10 cellular contexts compared by ENCODE assay signal in the genomic region with DNA sequence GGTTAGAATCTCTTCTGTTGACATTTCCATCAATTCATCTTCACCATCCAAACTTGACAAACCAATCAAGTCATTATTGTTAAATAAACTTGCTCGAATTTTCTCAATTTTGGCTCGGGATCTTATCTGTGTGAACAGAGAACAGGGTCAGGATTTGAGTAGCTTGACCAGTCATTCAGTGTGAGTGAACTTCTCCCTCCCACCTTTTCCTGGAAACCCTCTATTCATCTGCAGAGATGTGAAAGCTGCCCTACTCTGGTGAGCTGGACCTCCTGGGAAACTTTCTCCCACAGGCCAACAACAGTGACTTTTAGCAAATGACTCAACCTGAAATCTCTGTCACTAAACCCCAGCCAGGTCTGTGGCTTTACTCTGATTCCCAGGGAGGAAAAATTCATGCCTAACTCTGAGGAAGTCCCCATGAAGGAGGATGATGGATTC. TPM values are rescaled to one million over a fixed set of nuclear protein-coding genes. Genes with fewer than 3 reads are reported as not detected.
DNase-seq lines count a peak whose midpoint lies in the region; ATAC-seq and TF ChIP-seq lines count a peak whose summit lies in the region.
"Had no signal": no experiment of that assay in that cellular context is flagged by ENCODE, and none has a peak within 500 bp of the region (broad histone marks: within the 10 kb centered on the region; RNA-seq: fewer than 3 reads in every experiment).

No MANE protein-coding gene starts in this region.

- peak; percentile 35 to 41 for ATAC-seq in activated CD4-positive, CD25-positive, alpha-beta regulatory T cell treated with anti-CD3 and anti-CD28 coated beads, Interleukin-2, amount 50 U/mL, for 24 hours
- no peak for ATAC-seq in GM18505 (IDR thresholded peaks at IDR 0.05; ENCODE audit: unreplicated experiment)
- no peak for ATAC-seq in HG03097 (IDR thresholded peaks at IDR 0.05; ENCODE audit: low FRiP score, unreplicated experiment)
- ATAC-seq in HG02623 (IDR thresholded peaks at IDR 0.05; ENCODE audit: unreplicated experiment): no peak

- TF ChIP-seq CTCF in choroid plexus epithelial cell (conservative IDR thresholded peaks at IDR 0.05; ENCODE audit: low read depth, low read length): no peak

- TF ChIP-seq POLR2A in GM18505 (IDR thresholded peaks at IDR 0.05; ENCODE audit: borderline replicate concordance, extremely low read depth, insufficient read depth, insufficient read length): no peak

- H3K4me3 ChIP-seq in choroid plexus epithelial cell (ENCODE audit: low read depth, low read length): no peak overlapping the region
- H3K4me3 ChIP-seq: left ventricle myocardium inferior had no signal

- DNase-seq in activated CD4-positive, CD25-positive, alpha-beta regulatory T cell (lab: John Stamatoyannopoulos, UW): no peak
- DNase-seq in M059J (ENCODE audit: low read depth) (peak; percentile 49), choroid plexus epithelial cell (ENCODE audit: low read depth) (peak; percentile 31)
- peak; percentile 17 for DNase-seq in stimulated activated CD4-positive, alpha-beta T cell treated with anti-CD3 and anti-CD28 coated beads, Interleukin-2, amount 100 ng/mL, for 48 hours
- DNase-seq: HCEC 1CT, left ventricle myocardium inferior had no signal

RNA-seq across cellular contexts. Expression of gene TRAFD1, which starts 57.8 kb away (rescaled TPM):
- total RNA-seq in M059J (2014; rRNA removed; shearing (Covaris generic)): 30.7 and 55.6 TPM in 2 replicates

Comparison
In these comparisons a context has a peak if more than half of its experiments do, and no peak if none do; other contexts are left out.
1. ATAC-seq: peak in activated CD4-positive, CD25-positive, alpha-beta regulatory T cell treated with anti-CD3 and anti-CD28 coated beads, Interleukin-2, amount 50 U/mL, for 24 hours (2 of 2); none in GM18505 (single experiment), HG03097 (single experiment) and HG02623 (single experiment).
2. DNase-seq: peak in M059J (single experiment), choroid plexus epithelial cell (single experiment) and stimulated activated CD4-positive, alpha-beta T cell treated with anti-CD3 and anti-CD28 coated beads, Interleukin-2, amount 100 ng/mL, for 48 hours (2 of 2); none in activated CD4-positive, CD25-positive, alpha-beta regulatory T cell (0 of 4).